24 cellular contexts compared by ENCODE assay signal in the genomic region with DNA sequence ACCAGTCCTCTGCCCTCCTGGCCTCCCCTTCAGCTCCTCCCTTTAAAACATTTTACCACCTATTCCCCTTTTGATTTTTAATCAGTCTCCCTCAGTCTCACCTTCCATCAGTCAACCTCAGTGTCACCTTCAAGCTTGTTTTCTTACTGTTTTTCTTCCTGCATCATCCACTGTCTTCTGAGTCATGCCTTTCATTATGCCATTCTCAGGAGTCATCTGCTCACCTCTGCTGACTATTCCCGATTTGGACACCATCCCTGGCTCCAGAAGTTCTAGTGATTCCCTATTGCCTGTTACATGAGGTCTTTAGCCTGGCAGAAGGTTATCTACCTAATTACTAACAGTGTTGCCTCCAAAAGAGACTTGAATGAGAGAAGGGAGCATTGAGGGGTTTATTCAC. TPM values are rescaled to one million over a fixed set of nuclear protein-coding genes. Genes with fewer than 3 reads are reported as not detected.
DNase-seq lines count a peak whose midpoint lies in the region; ATAC-seq and TF ChIP-seq lines count a peak whose summit lies in the region.
"Had no signal": no experiment of that assay in that cellular context is flagged by ENCODE, and none has a peak within 500 bp of the region (broad histone marks: within the 10 kb centered on the region; RNA-seq: fewer than 3 reads in every experiment).

No MANE protein-coding gene starts in this region.

- ATAC-seq in esophagus mucosa, result peak; percentile 46
- ATAC-seq in lower lobe of right lung, result no peak
- ATAC-seq in GM18498 (IDR thresholded peaks at IDR 0.05; ENCODE audit: unreplicated experiment), result no peak
- ATAC-seq: Right ventricle myocardium inferior had no signal

- H3K27ac ChIP-seq in angular gyrus (ENCODE audit: low read depth, low read length) (peak overlapping the region; percentile 45), lower lobe of right lung (no peak overlapping the region)
- H3K27ac ChIP-seq: 22Rv1, SJSA1 had no signal

- no peaks in the 10 kb centered on the region for H3K4me1 ChIP-seq in lower lobe of right lung
- H3K4me1 ChIP-seq: SJSA1 had no signal

- intact Hi-C loops in lower lobe of right lung (cut with DNase I), result no loop called here

- peaks cover 7% of the 10 kb centered on the region for H3K27me3 ChIP-seq in lower lobe of right lung (ENCODE audit: low read depth)

- TF ChIP-seq CTCF in lower lobe of right lung (IDR thresholded peaks at IDR 0.05), result no peak

- no peaks in the 10 kb centered on the region for H3K9me3 ChIP-seq in lower lobe of right lung
- H3K9me3 ChIP-seq: SJSA1 had no signal

- H3K36me3 ChIP-seq in lower lobe of right lung, result no peaks in the 10 kb centered on the region
- H3K36me3 ChIP-seq: SJSA1 had no signal

- DNase-seq in DMS 273 (lab: John Stamatoyannopoulos, UW; ENCODE audit: unreplicated experiment) (peak; percentile 44), DMS 273 treated with DMSO at 0.1 percent for 48 hours (lab: John Stamatoyannopoulos, UW) (no peak), KBM-7 (no peak), lower lobe of right lung (no peak), Kasumi-1 (lab: John Stamatoyannopoulos, UW) (no peak)
- DNase-seq: AML-193; C1 segment of cervical spinal cord; Calu3; CD8-positive, alpha-beta memory T cell; DMS53; GDM1; Karpas-422; NCI-H1092; NCI-H1436 treated with DMSO at 0.1 percent for 48 hours; NCI-H2029; NCI-H345; NCI-H526; OCI-M1 had no signal

- no peak overlapping the region for H3K4me3 ChIP-seq in lower lobe of right lung
- H3K4me3 ChIP-seq: SJSA1 had no signal

- in situ Hi-C loops in KBM-7 (cut with MboI; ENCODE audit: low pct_unique_long_range_greater_than_20kb, low sequenced_read_pairs), result no loop called here

RNA-seq across cellular contexts. Expression of a gene that starts 23.9 kb away (rescaled TPM):
- total RNA-seq in esophagus mucosa (12.2 TPM), lower lobe of right lung (12.2 TPM)
- total RNA-seq: Calu3 had no signal
